ENCODE assay signal across 8 cellular contexts in genomic region chr16:84718-85452, GRCh38. TPM values are rescaled to one million over a fixed set of nuclear protein-coding genes. Genes with fewer than 3 reads are reported as not detected.
DNase-seq lines count a peak whose midpoint lies in the region; ATAC-seq and TF ChIP-seq lines count a peak whose summit lies in the region.

No MANE protein-coding gene starts in this region.

- H3K4me3 ChIP-seq in spleen = peak overlapping the region in 1 of 8 donors; percentile 18

- H3K9me3 ChIP-seq in spleen = no peaks in the 10 kb centered on the region

- no peak for TF ChIP-seq CTCF in GM10266 (IDR thresholded peaks at IDR 0.05; ENCODE audit: control insufficient read depth, insufficient read depth, low read depth, missing control alignments)
- peak in 2 of 11 experiments; percentile 4 to 13 for TF ChIP-seq CTCF in spleen (IDR thresholded peaks at IDR 0.05 in 8 of 11, conservative IDR thresholded peaks at IDR 0.05 in 3 of 11)

- ATAC-seq in HG02938 (IDR thresholded peaks at IDR 0.05; ENCODE audit: unreplicated experiment) (peak; percentile 63), HG03135 (IDR thresholded peaks at IDR 0.05; ENCODE audit: unreplicated experiment) (no peak)

- intact Hi-C loops in spleen (cut with DNase I; ENCODE audit: low total_unique reads) = no loop called here

- peaks cover 25 to 64% (median 41%) of the 10 kb centered on the region in 6 donors for H3K4me1 ChIP-seq in spleen

- H3K27ac ChIP-seq in spleen = peak overlapping the region; percentile 66 to 86 (median 78)

- DNase-seq in GM10266 (ENCODE audit: extremely low spot score) = peak; percentile 83
- DNase-seq in NOMO-1 treated with dmso at 0.1 percent for 144 hours (lab: John Stamatoyannopoulos, UW; ENCODE audit: unreplicated experiment) = peak; percentile 17
- peak; percentile 35 for DNase-seq in activated gamma-delta T cell treated with anti-CD3 and anti-CD28 coated beads, Interleukin-2, amount 50 U/mL, for 16 hours (ENCODE audit: low read depth)
- peak; percentile 72 for DNase-seq in glomerular endothelial cell (ENCODE audit: extremely low read depth, low read depth, low spot score)
- DNase-seq in spleen = peak; percentile 87
- DNase-seq in iPS-NIHi11 (ENCODE audit: low spot score) = no peak

- WGBS in spleen, 5 donors = 4 to 26% (median 21%) methylated on average over 2 to 9 of the region's 9 CpGs

- H3K36me3 ChIP-seq in spleen = peaks cover 0 to 94% (median 42%) of the 10 kb centered on the region in 6 donors

- H3K27me3 ChIP-seq in spleen (replicated peaks in 1 of 7) = no peaks in the 10 kb centered on the region

- TF ChIP-seq POLR2A in spleen (IDR thresholded peaks at IDR 0.05) = no peak

RNA-seq across cellular contexts. Expression of gene MPG, which starts 6.9 kb away (rescaled TPM):
- total RNA-seq in glomerular endothelial cell (174 and 190 TPM in 2 replicates), spleen (10 to 100 TPM; 34.8 to 82.4 (median 50.0) TPM)
- polyA plus RNA-seq in spleen = 100 to 1,000 TPM; 115 to 122 (median 121) TPM

RNA-seq across cellular contexts. Expression of gene RHBDF1, which starts 12.5 kb away (rescaled TPM):
- 46.6 and 75.5 TPM in 2 replicates for total RNA-seq in glomerular endothelial cell
- 10 to 100 TPM in 4 of 7 donors, 1 to 10 TPM in 3; 6.5 to 23.0 (median 14.9) TPM for total RNA-seq in spleen
- polyA plus RNA-seq in spleen = 10 to 100 TPM in 1 of 3 donors, 1 to 10 TPM in 2; 7.0 to 11.4 (median 9.2) TPM

RNA-seq across cellular contexts. Expression of gene SNRNP25, which starts 31.3 kb away (rescaled TPM):
- 20.7 and 25.1 TPM in 2 replicates for total RNA-seq in glomerular endothelial cell
- total RNA-seq in spleen = 10 to 100 TPM; 13.6 to 25.1 (median 17.2) TPM
- 10 to 100 TPM; 39.8 to 48.1 (median 46.6) TPM for polyA plus RNA-seq in spleen

RNA-seq across cellular contexts. Expression of gene POLR3K, which starts 31.5 kb away (rescaled TPM):
- total RNA-seq in glomerular endothelial cell (4.8 and 8.5 TPM in 2 replicates), spleen (10 to 100 TPM in 4 of 7 donors, 1 to 10 TPM in 3; 5.2 to 17.9 (median 13.2) TPM)
- 10 to 100 TPM; 13.1 to 24.1 (median 21.2) TPM for polyA plus RNA-seq in spleen

RNA-seq across cellular contexts. Expression of gene NPRL3, which starts 53.6 kb away (rescaled TPM):
- total RNA-seq in glomerular endothelial cell (15.1 and 39.6 TPM in 2 replicates), spleen (10 to 100 TPM; 22.7 to 38.7 (median 31.7) TPM)
- 10 to 100 TPM in 2 of 3 donors, 1 to 10 TPM in 1; 8.7 to 22.4 (median 12.5) TPM for polyA plus RNA-seq in spleen
